ENCODE assay signal across 11 cellular contexts in genomic region chr3:13141991-13142412, GRCh38.
DNase-seq lines count a peak whose midpoint lies in the region; ATAC-seq, FAIRE-seq and TF ChIP-seq lines count a peak whose summit lies in the region.
"Had no signal": no experiment of that assay in that cellular context is flagged by ENCODE, and none has a peak within 500 bp of the region (broad histone marks: within the 10 kb centered on the region; RNA-seq: fewer than 3 reads in every experiment).

No MANE protein-coding gene starts in this region.

- peaks cover 3% of the 10 kb centered on the region for H3K27me3 ChIP-seq in lower lobe of right lung (ENCODE audit: low read depth)
- H3K27me3 ChIP-seq: breast epithelium, thyroid gland had no signal

- TF ChIP-seq CTCF in lower lobe of right lung (IDR thresholded peaks at IDR 0.05): no peak

- ATAC-seq in lower lobe of right lung: peak in 1 of 2 donors; percentile 37
- no peak for ATAC-seq in HG03039 (IDR thresholded peaks at IDR 0.05; ENCODE audit: unreplicated experiment)
- no peak for ATAC-seq in GM19351 (IDR thresholded peaks at IDR 0.05; ENCODE audit: unreplicated experiment)
- no peak for ATAC-seq in HG02763 (IDR thresholded peaks at IDR 0.05; ENCODE audit: unreplicated experiment)

- H3K4me3 ChIP-seq in lower lobe of right lung: no peak overlapping the region
- H3K4me3 ChIP-seq: breast epithelium, thyroid gland had no signal

- intact Hi-C loops in lower lobe of right lung (cut with DNase I): no loop called here

- H3K36me3 ChIP-seq in lower lobe of right lung: no peaks in the 10 kb centered on the region
- H3K36me3 ChIP-seq: breast epithelium, neutrophil, thyroid gland had no signal

- DNase-seq in Caki2 (ENCODE audit: low read depth) (peak; percentile 11), HTR-8/SVneo (ENCODE audit: insufficient read length, low spot score) (peak; percentile 67), amniotic epithelial cell (ENCODE audit: low read depth) (peak; percentile 6), lower lobe of right lung (peak; percentile 37), SW480 (ENCODE audit: low spot score) (no peak)

- H3K9me3 ChIP-seq in lower lobe of right lung: no peaks in the 10 kb centered on the region
- H3K9me3 ChIP-seq: breast epithelium, neutrophil, thyroid gland had no signal

- H3K27ac ChIP-seq in lower lobe of right lung: no peak overlapping the region
- H3K27ac ChIP-seq: breast epithelium, neutrophil, thyroid gland had no signal

- FAIRE-seq in HTR-8/SVneo (lab: Jason Lieb, UNC): no peak

- no peaks in the 10 kb centered on the region for H3K4me1 ChIP-seq in lower lobe of right lung
- H3K4me1 ChIP-seq: breast epithelium, thyroid gland had no signal

- in situ Hi-C loops in Caki2 (cut with HindIII; ENCODE audit: low pct_unique_long_range_greater_than_20kb, low sequenced_read_pairs): no loop called here
